ENCODE assay signal across 14 cellular contexts in genomic region chr20:51042657-51043247, GRCh38. TPM values are rescaled to one million over a fixed set of nuclear protein-coding genes. Genes with fewer than 3 reads are reported as not detected.
DNase-seq lines count a peak whose midpoint lies in the region; ATAC-seq and TF ChIP-seq lines count a peak whose summit lies in the region.
"Had no signal": no experiment of that assay in that cellular context is flagged by ENCODE, and none has a peak within 500 bp of the region (broad histone marks: within the 10 kb centered on the region; RNA-seq: fewer than 3 reads in every experiment).

No MANE protein-coding gene starts in this region.

- H3K4me3 ChIP-seq in cardiac muscle cell: no peak overlapping the region
- no peak overlapping the region for H3K4me3 ChIP-seq in upper lobe of right lung
- H3K4me3 ChIP-seq: prostate gland, transverse colon had no signal

- DNase-seq in cardiac muscle cell (ENCODE audit: low read depth in 1 of 2, low spot score in 1 of 2) (no peak), cardiac septum (ENCODE audit: low spot score) (no peak), foreskin keratinocyte (no peak), upper lobe of right lung (peak; percentile 15), hippocampal formation (lab: John Stamatoyannopoulos, UW) (no peak), H4 (ENCODE audit: low spot score) (no peak)
- DNase-seq: activated CD4-positive, alpha-beta T cell treated with anti-CD3 and anti-CD28 coated beads for 1 hour; foreskin melanocyte; NCI-H2029; T-cell; transverse colon had no signal

- intact Hi-C loops in cardiac septum (cut with DNase I): no loop called here
- intact Hi-C loops in upper lobe of right lung (cut with DNase I): no loop called here

- TF ChIP-seq CTCF in cardiac muscle cell (IDR thresholded peaks at IDR 0.05; ENCODE audit: low read depth, low read length): peak; percentile 31
- TF ChIP-seq CTCF in foreskin keratinocyte (conservative IDR thresholded peaks at IDR 0.05): peak; percentile 13
- TF ChIP-seq CTCF in upper lobe of right lung (IDR thresholded peaks at IDR 0.05): no peak

- no peaks in the 10 kb centered on the region for H3K27me3 ChIP-seq in cardiac muscle cell
- no peaks in the 10 kb centered on the region for H3K27me3 ChIP-seq in foreskin keratinocyte
- H3K27me3 ChIP-seq in upper lobe of right lung: peaks cover 15% of the 10 kb centered on the region

- H3K36me3 ChIP-seq in cardiac muscle cell: no peaks in the 10 kb centered on the region
- H3K36me3 ChIP-seq in upper lobe of right lung: no peaks in the 10 kb centered on the region
- H3K36me3 ChIP-seq: prostate gland, transverse colon had no signal

- no peak overlapping the region for H3K27ac ChIP-seq in cardiac muscle cell
- no peak overlapping the region for H3K27ac ChIP-seq in foreskin keratinocyte
- no peak overlapping the region for H3K27ac ChIP-seq in upper lobe of right lung
- H3K27ac ChIP-seq: prostate gland, transverse colon had no signal

- ATAC-seq in SK-N-SH treated with all-trans-retinoic acid at 6 μM for 48 hours (peak; percentile 57), foreskin keratinocyte (no peak), upper lobe of right lung (no peak), HG02759 (IDR thresholded peaks at IDR 0.05; ENCODE audit: unreplicated experiment) (no peak)
- ATAC-seq: T-cell had no signal

- H3K4me1 ChIP-seq in cardiac muscle cell (ENCODE audit: low read depth) (no peaks in the 10 kb centered on the region), foreskin keratinocyte (peaks cover 4% of the 10 kb centered on the region), upper lobe of right lung (no peaks in the 10 kb centered on the region)
- H3K4me1 ChIP-seq: prostate gland, transverse colon had no signal

- H3K9me3 ChIP-seq in cardiac muscle cell (ENCODE audit: low read depth): no peaks in the 10 kb centered on the region
- no peaks in the 10 kb centered on the region for H3K9me3 ChIP-seq in upper lobe of right lung
- H3K9me3 ChIP-seq: prostate gland, transverse colon had no signal

TF ChIP-seq in SK-N-SH treated with all-trans-retinoic acid at 6 μM for 48 hours, 23 proteins besides CTCF, POLR2A, EP300 and RAD21:
- TF ChIP-seq PPARA (CRISPR knock-in tag; IDR thresholded peaks at IDR 0.05; ENCODE audit: borderline replicate concordance) (no peak), ZNF8 (CRISPR knock-in tag; IDR thresholded peaks at IDR 0.05) (no peak), POU6F1 (CRISPR knock-in tag; IDR thresholded peaks at IDR 0.05; ENCODE audit: borderline replicate concordance, low read depth) (no peak), BACH2 (CRISPR knock-in tag; IDR thresholded peaks at IDR 0.05; ENCODE audit: borderline replicate concordance) (no peak)

RNA-seq across cellular contexts. Expression of gene KCNG1, which starts 19.8 kb away (rescaled TPM):
- total RNA-seq in cardiac muscle cell (72.0 and 129 TPM in 2 replicates), cardiac septum (0.48 TPM), foreskin keratinocyte (12.8 and 28.2 TPM in 2 replicates), upper lobe of right lung (not detected)
- polyA plus RNA-seq in cardiac muscle cell (34.1 and 60.1 TPM in 2 replicates), foreskin keratinocyte (10.5 and 22.9 TPM in 2 replicates)
- total RNA-seq in H4 (2014; rRNA removed; shearing (Covaris generic)): 11.3 and 24.5 TPM in 2 replicates
